Comparison of ENCODE assay signal across 1 cellular context in the genomic region with DNA sequence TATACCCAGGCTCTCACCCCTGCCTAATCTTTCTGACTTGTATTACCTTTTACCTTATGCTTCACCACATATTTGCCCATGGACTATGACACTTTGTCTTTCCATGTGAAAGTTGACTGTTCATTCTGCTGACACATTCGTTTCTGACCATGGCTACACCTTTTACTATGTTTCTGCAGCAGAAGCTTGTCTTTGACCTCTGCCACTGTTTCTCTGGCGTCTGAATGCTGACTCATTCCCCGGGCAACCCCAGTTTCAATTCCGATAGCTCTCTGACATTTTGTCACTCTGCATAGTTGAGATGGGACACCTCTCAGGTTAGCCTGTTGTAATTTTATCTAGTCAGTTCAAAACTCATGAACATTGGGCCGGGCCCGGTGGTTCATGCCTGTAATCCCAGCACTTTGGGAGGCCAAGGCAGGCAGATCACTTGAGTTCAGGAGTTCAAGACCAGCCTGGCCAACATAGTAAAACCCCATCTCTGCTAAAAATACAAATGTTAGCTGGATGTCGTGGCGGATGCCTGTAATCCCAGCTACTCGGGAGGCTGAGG.
TF ChIP-seq lines count a peak whose summit lies in the region.

No MANE protein-coding gene starts in this region.

TF ChIP-seq in HepG2, 621 proteins besides CTCF, POLR2A, EP300 and RAD21 (continued from another document and continues in another):
- TF ChIP-seq ZBTB40 (IDR thresholded peaks at IDR 0.05) (no peak), ZBTB40 (CRISPR knock-in tag; IDR thresholded peaks at IDR 0.05) (peak; percentile 25; the same call in 1 of the 2 replicates), FOXO1 (CRISPR knock-in tag; IDR thresholded peaks at IDR 0.05) (peak; percentile 61; the same call in 1 of the 2 replicates), YEATS4 (CRISPR knock-in tag; IDR thresholded peaks at IDR 0.05; ENCODE audit: borderline replicate concordance) (peak; percentile 37; the same call in 1 of the 2 replicates), PAXIP1 (CRISPR knock-in tag; conservative IDR thresholded peaks at IDR 0.05) (peak; percentile 93), SMYD3 (CRISPR knock-in tag; IDR thresholded peaks at IDR 0.05) (no peak), ZNF558 (CRISPR knock-in tag; IDR thresholded peaks at IDR 0.05; ENCODE audit: borderline replicate concordance) (no peak), MAX (IDR thresholded peaks at IDR 0.05) (peak; percentile 36; the same call in 1 of the 2 replicates), GMEB2 (CRISPR knock-in tag; IDR thresholded peaks at IDR 0.05; ENCODE audit: low read depth) (no peak), YEATS2 (CRISPR knock-in tag; IDR thresholded peaks at IDR 0.05; ENCODE audit: borderline replicate concordance) (peak; percentile 39; the same call in 1 of the 2 replicates), TOPORS (CRISPR knock-in tag; IDR thresholded peaks at IDR 0.05) (no peak), ZNF788 (CRISPR knock-in tag; IDR thresholded peaks at IDR 0.05; ENCODE audit: borderline replicate concordance) (peak; percentile 71; the same call in 1 of the 2 replicates), ZNF317 (CRISPR knock-in tag; IDR thresholded peaks at IDR 0.05) (peak; percentile 76), DPF2 (CRISPR knock-in tag; IDR thresholded peaks at IDR 0.05; ENCODE audit: borderline replicate concordance, low read depth) (peak; percentile 67), RFX5 (IDR thresholded peaks at IDR 0.05; ENCODE audit: low read depth, low read length) (peak; percentile 72; the same call in 1 of the 2 replicates), KLF9 (CRISPR knock-in tag; IDR thresholded peaks at IDR 0.05; ENCODE audit: low read depth) (no peak), PHB2 (IDR thresholded peaks at IDR 0.05; ENCODE audit: partially characterized antibody) (no peak), SALL1 (CRISPR knock-in tag; IDR thresholded peaks at IDR 0.05) (peak; percentile 90), NR2F1 (CRISPR knock-in tag; IDR thresholded peaks at IDR 0.05) (peak; percentile 51 to 76; a peak in 2 of 4 replicates), ZNF569 (CRISPR knock-in tag; IDR thresholded peaks at IDR 0.05; ENCODE audit: borderline replicate concordance) (no peak), MXD3 (CRISPR knock-in tag; IDR thresholded peaks at IDR 0.05) (no peak), ZNF749 (CRISPR knock-in tag; IDR thresholded peaks at IDR 0.05; ENCODE audit: borderline replicate concordance) (no peak)
- TF ChIP-seq, protein P1, sequence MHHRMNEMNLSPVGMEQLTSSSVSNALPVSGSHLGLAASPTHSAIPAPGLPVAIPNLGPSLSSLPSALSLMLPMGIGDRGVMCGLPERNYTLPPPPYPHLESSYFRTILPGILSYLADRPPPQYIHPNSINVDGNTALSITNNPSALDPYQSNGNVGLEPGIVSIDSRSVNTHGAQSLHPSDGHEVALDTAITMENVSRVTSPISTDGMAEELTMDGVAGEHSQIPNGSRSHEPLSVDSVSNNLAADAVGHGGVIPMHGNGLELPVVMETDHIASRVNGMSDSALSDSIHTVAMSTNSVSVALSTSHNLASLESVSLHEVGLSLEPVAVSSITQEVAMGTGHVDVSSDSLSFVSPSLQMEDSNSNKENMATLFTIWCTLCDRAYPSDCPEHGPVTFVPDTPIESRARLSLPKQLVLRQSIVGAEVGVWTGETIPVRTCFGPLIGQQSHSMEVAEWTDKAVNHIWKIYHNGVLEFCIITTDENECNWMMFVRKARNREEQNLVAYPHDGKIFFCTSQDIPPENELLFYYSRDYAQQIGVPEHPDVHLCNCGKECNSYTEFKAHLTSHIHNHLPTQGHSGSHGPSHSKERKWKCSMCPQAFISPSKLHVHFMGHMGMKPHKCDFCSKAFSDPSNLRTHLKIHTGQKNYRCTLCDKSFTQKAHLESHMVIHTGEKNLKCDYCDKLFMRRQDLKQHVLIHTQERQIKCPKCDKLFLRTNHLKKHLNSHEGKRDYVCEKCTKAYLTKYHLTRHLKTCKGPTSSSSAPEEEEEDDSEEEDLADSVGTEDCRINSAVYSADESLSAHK (CRISPR knock-in tag; IDR thresholded peaks at IDR 0.05; ENCODE audit: borderline replicate concordance) = no peak
- TF ChIP-seq, protein P2, sequence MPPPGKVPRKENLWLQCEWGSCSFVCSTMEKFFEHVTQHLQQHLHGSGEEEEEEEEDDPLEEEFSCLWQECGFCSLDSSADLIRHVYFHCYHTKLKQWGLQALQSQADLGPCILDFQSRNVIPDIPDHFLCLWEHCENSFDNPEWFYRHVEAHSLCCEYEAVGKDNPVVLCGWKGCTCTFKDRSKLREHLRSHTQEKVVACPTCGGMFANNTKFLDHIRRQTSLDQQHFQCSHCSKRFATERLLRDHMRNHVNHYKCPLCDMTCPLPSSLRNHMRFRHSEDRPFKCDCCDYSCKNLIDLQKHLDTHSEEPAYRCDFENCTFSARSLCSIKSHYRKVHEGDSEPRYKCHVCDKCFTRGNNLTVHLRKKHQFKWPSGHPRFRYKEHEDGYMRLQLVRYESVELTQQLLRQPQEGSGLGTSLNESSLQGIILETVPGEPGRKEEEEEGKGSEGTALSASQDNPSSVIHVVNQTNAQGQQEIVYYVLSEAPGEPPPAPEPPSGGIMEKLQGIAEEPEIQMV (CRISPR knock-in tag; IDR thresholded peaks at IDR 0.05; ENCODE audit: low read depth) = no peak
- TF ChIP-seq, protein P3, sequence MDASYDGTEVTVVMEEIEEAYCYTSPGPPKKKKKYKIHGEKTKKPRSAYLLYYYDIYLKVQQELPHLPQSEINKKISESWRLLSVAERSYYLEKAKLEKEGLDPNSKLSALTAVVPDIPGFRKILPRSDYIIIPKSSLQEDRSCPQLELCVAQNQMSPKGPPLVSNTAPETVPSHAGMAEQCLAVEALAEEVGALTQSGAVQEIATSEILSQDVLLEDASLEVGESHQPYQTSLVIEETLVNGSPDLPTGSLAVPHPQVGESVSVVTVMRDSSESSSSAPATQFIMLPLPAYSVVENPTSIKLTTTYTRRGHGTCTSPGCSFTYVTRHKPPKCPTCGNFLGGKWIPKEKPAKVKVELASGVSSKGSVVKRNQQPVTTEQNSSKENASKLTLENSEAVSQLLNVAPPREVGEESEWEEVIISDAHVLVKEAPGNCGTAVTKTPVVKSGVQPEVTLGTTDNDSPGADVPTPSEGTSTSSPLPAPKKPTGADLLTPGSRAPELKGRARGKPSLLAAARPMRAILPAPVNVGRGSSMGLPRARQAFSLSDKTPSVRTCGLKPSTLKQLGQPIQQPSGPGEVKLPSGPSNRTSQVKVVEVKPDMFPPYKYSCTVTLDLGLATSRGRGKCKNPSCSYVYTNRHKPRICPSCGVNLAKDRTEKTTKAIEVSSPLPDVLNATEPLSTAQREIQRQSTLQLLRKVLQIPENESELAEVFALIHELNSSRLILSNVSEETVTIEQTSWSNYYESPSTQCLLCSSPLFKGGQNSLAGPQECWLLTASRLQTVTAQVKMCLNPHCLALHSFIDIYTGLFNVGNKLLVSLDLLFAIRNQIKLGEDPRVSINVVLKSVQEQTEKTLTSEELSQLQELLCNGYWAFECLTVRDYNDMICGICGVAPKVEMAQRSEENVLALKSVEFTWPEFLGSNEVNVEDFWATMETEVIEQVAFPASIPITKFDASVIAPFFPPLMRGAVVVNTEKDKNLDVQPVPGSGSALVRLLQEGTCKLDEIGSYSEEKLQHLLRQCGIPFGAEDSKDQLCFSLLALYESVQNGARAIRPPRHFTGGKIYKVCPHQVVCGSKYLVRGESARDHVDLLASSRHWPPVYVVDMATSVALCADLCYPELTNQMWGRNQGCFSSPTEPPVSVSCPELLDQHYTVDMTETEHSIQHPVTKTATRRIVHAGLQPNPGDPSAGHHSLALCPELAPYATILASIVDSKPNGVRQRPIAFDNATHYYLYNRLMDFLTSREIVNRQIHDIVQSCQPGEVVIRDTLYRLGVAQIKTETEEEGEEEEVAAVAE (CRISPR knock-in tag; IDR thresholded peaks at IDR 0.05; ENCODE audit: borderline replicate concordance) = 0 out of 2 replicates have a peak, but pooled peaks have one; percentile 56
